In the genomic region with DNA sequence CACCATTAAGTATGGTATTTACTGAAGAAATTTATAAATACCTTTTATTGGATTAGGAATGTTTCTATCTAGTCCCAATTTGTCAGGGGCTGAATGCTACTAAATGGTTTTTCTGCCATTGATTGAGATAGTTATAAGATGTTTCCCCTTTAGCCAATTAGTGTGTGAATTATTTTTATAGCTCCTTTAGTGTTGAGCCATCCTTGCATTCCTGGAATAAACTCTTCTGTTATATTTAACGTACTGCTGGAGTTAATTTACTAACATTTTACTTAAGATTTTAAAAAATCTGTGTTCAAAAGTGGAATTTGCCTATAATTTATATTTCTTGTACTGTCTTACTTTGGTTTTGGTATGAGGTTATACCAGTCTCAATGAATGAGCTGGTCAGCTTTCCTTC, we compare ENCODE assay signal across 20 cellular contexts. TPM values are rescaled to one million over a fixed set of nuclear protein-coding genes. Genes with fewer than 3 reads are reported as not detected.
A peak's percentile ranks its signal among the peaks of the same experiment; 100 is the strongest.
DNase-seq lines count a peak whose midpoint lies in the region; ATAC-seq and TF ChIP-seq lines count a peak whose summit lies in the region.
"Had no signal": no experiment of that assay in that cellular context is flagged by ENCODE, and none has a peak within 500 bp of the region (broad histone marks: within the 10 kb centered on the region; RNA-seq: fewer than 3 reads in every experiment).

No MANE protein-coding gene starts in this region.

- H4K20me1 ChIP-seq in osteoblast (ENCODE audit: insufficient read depth, low read length), result no peaks in the 10 kb centered on the region

- no peaks in the 10 kb centered on the region for H3K4me1 ChIP-seq in osteoblast (ENCODE audit: insufficient read depth, low read length)
- H3K4me1 ChIP-seq: Caco-2 had no signal

- TF ChIP-seq CTCF in astrocyte of the spinal cord (IDR thresholded peaks at IDR 0.05; ENCODE audit: low read depth, low read length), result no peak
- no peak for TF ChIP-seq CTCF in osteoblast (IDR thresholded peaks at IDR 0.05; ENCODE audit: extremely low read depth, low read depth, low read length)

- no peak for ATAC-seq in GM21526 (IDR thresholded peaks at IDR 0.05; ENCODE audit: low FRiP score, unreplicated experiment)
- no peak for ATAC-seq in HG03196 (IDR thresholded peaks at IDR 0.05; ENCODE audit: unreplicated experiment)
- ATAC-seq in HG02798 (IDR thresholded peaks at IDR 0.05; ENCODE audit: poor library complexity, unreplicated experiment), result no peak
- ATAC-seq: CD8-positive, alpha-beta T cell; GM12878 had no signal

- H3K4me2 ChIP-seq in osteoblast (ENCODE audit: insufficient read depth, low read length), result no peak overlapping the region
- H3K4me2 ChIP-seq: BLaER1 had no signal

- H3K36me3 ChIP-seq in osteoblast (ENCODE audit: insufficient read depth, low read length), result no peaks in the 10 kb centered on the region

- no peaks in the 10 kb centered on the region for H3K27me3 ChIP-seq in osteoblast (ENCODE audit: insufficient read depth, low read length)
- H3K27me3 ChIP-seq: BLaER1 had no signal

- no peak overlapping the region for H3K27ac ChIP-seq in osteoblast (ENCODE audit: low read depth, low read length)
- H3K27ac ChIP-seq: 22Rv1, BLaER1, C4-2B had no signal

- no peaks in the 10 kb centered on the region for H3K79me2 ChIP-seq in osteoblast (ENCODE audit: insufficient read depth, low read length)

- peak; percentile 13 for DNase-seq in DMS53 (lab: John Stamatoyannopoulos, UW)
- no peak for DNase-seq in DMS53 treated with DMSO at 0.1 percent for 48 hours (lab: John Stamatoyannopoulos, UW; ENCODE audit: unreplicated experiment)
- peak; percentile 1 for DNase-seq in LHCN-M2 (ENCODE audit: low read depth)
- peak; percentile 1 for DNase-seq in astrocyte of the spinal cord (ENCODE audit: low read depth, low spot score)
- peak; percentile 48 for DNase-seq in osteoblast (ENCODE audit: insufficient read length, low spot score, missing footprints)
- DNase-seq: Caco-2; CD4-positive, CD25-positive, alpha-beta regulatory T cell; CD8-positive, alpha-beta T cell; DMS153; DND-41; GDM1; GOT3; HCEC 1CT had no signal

- in situ Hi-C loops in astrocyte of the spinal cord (cut with HindIII; ENCODE audit: low sequenced_read_pairs), result no loop called here

- H3K4me3 ChIP-seq in astrocyte of the spinal cord (ENCODE audit: low read depth, low read length) (no peak overlapping the region), osteoblast (ENCODE audit: insufficient read depth, low read length) (no peak overlapping the region)
- H3K4me3 ChIP-seq: BLaER1, GM12878 had no signal

- H2AFZ ChIP-seq in osteoblast (ENCODE audit: low read length), result no peak overlapping the region

- no peaks in the 10 kb centered on the region for H3K9me3 ChIP-seq in osteoblast (ENCODE audit: low read depth, low read length)

RNA-seq across cellular contexts. Expression of a gene that starts 25.4 kb away (rescaled TPM):
- total RNA-seq in LHCN-M2 (2014; rRNA removed), result not detected in 2 replicates
- polyA plus RNA-seq in LHCN-M2 (2012), result not detected
- 0.72 and 0.88 TPM in 2 replicates for total RNA-seq in osteoblast
